ENCODE assay signal across 27 cellular contexts in genomic region chr6:71011861-71012260, GRCh38. TPM values are rescaled to one million over a fixed set of nuclear protein-coding genes. Genes with fewer than 3 reads are reported as not detected.
"Had no signal": no experiment of that assay in that cellular context is flagged by ENCODE, and none has a peak within 500 bp of the region (broad histone marks: within the 10 kb centered on the region; RNA-seq: fewer than 3 reads in every experiment).

No MANE protein-coding gene starts in this region.

- H3K4me1 ChIP-seq: esophagus squamous epithelium, gastroesophageal sphincter, heart left ventricle, testis, uterus had no signal

- ATAC-seq: gastroesophageal sphincter, heart left ventricle had no signal

- H3K27me3 ChIP-seq: heart left ventricle, testis, uterus had no signal

- H3K27ac ChIP-seq: esophagus squamous epithelium, gastroesophageal sphincter, heart left ventricle, testis, uterus had no signal

- H3K9me3 Mint-ChIP-seq: activated naive CD8-positive, alpha-beta T cell treated with anti-CD3 and anti-CD28 coated beads for 36 hours; activated T-cell treated with anti-CD3 and anti-CD28 coated beads, Interleukin-2, amount 50 U/mL, for 24 hours; activated T-helper 2 cell treated with anti-CD3 and anti-CD28 coated beads, Interferon-gamma antibody, Interleukin-2, Interleukin-4, amounts not matched to agents 10 μg/mL and 5 μg/mL and 100 μg/mL, durations not matched to agents 14 hours and 24 hours and 36 hours had no signal

- H3K4me3 ChIP-seq: esophagus squamous epithelium, gastroesophageal sphincter, heart left ventricle, testis, uterus had no signal

- H3K36me3 ChIP-seq: esophagus squamous epithelium, gastroesophageal sphincter, heart left ventricle, uterus had no signal

- H3K4me1 Mint-ChIP-seq: activated naive CD8-positive, alpha-beta T cell treated with anti-CD3 and anti-CD28 coated beads for 36 hours had no signal

- H3K27ac Mint-ChIP-seq: activated naive CD8-positive, alpha-beta T cell treated with anti-CD3 and anti-CD28 coated beads for 36 hours; activated T-cell treated with anti-CD3 and anti-CD28 coated beads, Interleukin-2, amount 50 U/mL, for 24 hours; activated T-helper 2 cell treated with anti-CD3 and anti-CD28 coated beads, Interferon-gamma antibody, Interleukin-2, Interleukin-4, amounts not matched to agents 10 μg/mL and 5 μg/mL and 100 μg/mL, durations not matched to agents 14 hours and 24 hours and 36 hours; endodermal cell; stimulated activated naive B cell treated with anti-CD40 and anti-IgM and Interleukin-4, amounts not matched to agents 10 μg/mL and 1 μg/mL and 100 μg/mL, for 72 hours; WTC11 had no signal

- H3K4me3 Mint-ChIP-seq: activated naive CD8-positive, alpha-beta T cell treated with anti-CD3 and anti-CD28 coated beads for 36 hours; activated T-cell treated with anti-CD3 and anti-CD28 coated beads, Interleukin-2, amount 50 U/mL, for 24 hours; endodermal cell; neural crest cell; stimulated activated naive B cell treated with anti-CD40 and anti-IgM and Interleukin-4, amounts not matched to agents 10 μg/mL and 1 μg/mL and 100 μg/mL, for 72 hours; WTC11 had no signal

- H3K9me3 ChIP-seq: esophagus squamous epithelium, testis, uterus had no signal

- DNase-seq: activated CD4-positive, alpha-beta T cell treated with anti-CD3 and anti-CD28 coated beads, Interleukin-2, amount 50 U/mL, for 4 hours; activated CD8-positive, alpha-beta memory T cell treated with anti-CD3 and anti-CD28 coated beads for 24 hours; activated CD8-positive, alpha-beta memory T cell treated with anti-CD3 and anti-CD28 coated beads, Interleukin-2, amount 50 U/mL, for 4 hours; activated naive CD4-positive, alpha-beta T cell; activated naive CD8-positive, alpha-beta T cell treated with anti-CD3 and anti-CD28 coated beads for 36 hours; activated T-cell treated with anti-CD3 and anti-CD28 coated beads, Interleukin-2, amount 50 U/mL, for 24 hours; cerebellar nuclear complex; cortex of kidney; endodermal cell; esophagus squamous epithelium; heart left ventricle; islet precursor cell; left cardiac atrium; mesenchymal stem cell; stimulated activated CD4-positive, alpha-beta T cell treated with anti-CD3 and anti-CD28 coated beads, Interleukin-2, amount 100 ng/mL, for 48 hours; stimulated activated CD8-positive, alpha-beta memory T cell treated with anti-CD3 and anti-CD28 coated beads, Interleukin-4, amount 100 ng/mL, for 48 hours; stimulated activated naive B cell treated with anti-CD40 and anti-IgM and Interleukin-4, amounts not matched to agents 10 μg/mL and 1 μg/mL and 100 μg/mL, for 72 hours; T-helper 9 cell; testis; trophoblast cell; uterus had no signal

- H3K36me3 Mint-ChIP-seq: activated naive CD8-positive, alpha-beta T cell treated with anti-CD3 and anti-CD28 coated beads for 36 hours; stimulated activated naive B cell treated with anti-CD40 and anti-IgM and Interleukin-4, amounts not matched to agents 10 μg/mL and 1 μg/mL and 100 μg/mL, for 72 hours; WTC11 had no signal

RNA-seq across cellular contexts. Expression of gene B3GAT2, which starts 55.0 kb away (rescaled TPM):
- total RNA-seq: activated T-helper 2 cell treated with anti-CD3 and anti-CD28 coated beads, Interferon-gamma antibody, Interleukin-2, Interleukin-4, amounts not matched to agents 10 μg/mL and 5 μg/mL and 100 μg/mL, durations not matched to agents 14 hours and 24 hours and 36 hours; left cardiac atrium; lower leg skin; mononuclear cell had no signal
